In genomic region chr11:62664405-62665074, GRCh38 we compare ENCODE assay signal across 1 cellular context.
A peak's percentile ranks its signal among the peaks of the same experiment; 100 is the strongest.
TF ChIP-seq lines count a peak whose summit lies in the region.

No MANE protein-coding gene starts in this region.

TF ChIP-seq in HepG2, 621 proteins besides CTCF, POLR2A, EP300 and RAD21 (continued from another document and continues in another):
- no peak for TF ChIP-seq DMTF1 (CRISPR knock-in tag; IDR thresholded peaks at IDR 0.05)
- no peak for TF ChIP-seq NCOR1 (IDR thresholded peaks at IDR 0.05; ENCODE audit: borderline replicate concordance, low read length)
- no peak for TF ChIP-seq ZFP36L1 (CRISPR knock-in tag; IDR thresholded peaks at IDR 0.05)
- no peak; the same call in 1 of the 2 replicates for TF ChIP-seq ZNF232 (CRISPR knock-in tag; IDR thresholded peaks at IDR 0.05; ENCODE audit: borderline replicate concordance)
- TF ChIP-seq PCBP1 (IDR thresholded peaks at IDR 0.05; ENCODE audit: borderline replicate concordance, low read depth, low read length): no peak
- TF ChIP-seq ZNF577 (CRISPR knock-in tag; IDR thresholded peaks at IDR 0.05; ENCODE audit: borderline replicate concordance, low read depth): no peak
- TF ChIP-seq ZNF143 (CRISPR knock-in tag; IDR thresholded peaks at IDR 0.05): peak; percentile 52; the same call in 1 of the 2 replicates
- no peak for TF ChIP-seq ZNF674 (CRISPR knock-in tag; IDR thresholded peaks at IDR 0.05; ENCODE audit: low read depth)
- TF ChIP-seq NFE2L2 (IDR thresholded peaks at IDR 0.05; ENCODE audit: low read length): no peak
- no peak for TF ChIP-seq AFF4 (CRISPR knock-in tag; IDR thresholded peaks at IDR 0.05)
- TF ChIP-seq GABPA (IDR thresholded peaks at IDR 0.05; ENCODE audit: low read depth, low read length): no peak
- TF ChIP-seq GABPA (CRISPR knock-in tag; IDR thresholded peaks at IDR 0.05; ENCODE audit: low read depth): no peak
- peak in 1 of 2 experiments; percentile 11; a peak in 1 of 4 replicates for TF ChIP-seq HMGXB4 (CRISPR knock-in tag; IDR thresholded peaks at IDR 0.05; ENCODE audit: borderline replicate concordance in 1 of 2, low read depth in 1 of 2)
- TF ChIP-seq SYNCRIP (IDR thresholded peaks at IDR 0.05; ENCODE audit: insufficient read depth, low read depth, low read length): no peak
- peak; percentile 73 for TF ChIP-seq ZMYM3 (CRISPR knock-in tag; IDR thresholded peaks at IDR 0.05)
- TF ChIP-seq PPARG (CRISPR knock-in tag; conservative IDR thresholded peaks at IDR 0.05): no peak
- TF ChIP-seq ZSCAN20 (CRISPR knock-in tag; IDR thresholded peaks at IDR 0.05; ENCODE audit: borderline replicate concordance): peak; percentile 86; the same call in 1 of the 2 replicates
- TF ChIP-seq ZNF407 (CRISPR knock-in tag; IDR thresholded peaks at IDR 0.05; ENCODE audit: not compliant biosample characterization): no peak
- no peak for TF ChIP-seq ZNF317 (CRISPR knock-in tag; IDR thresholded peaks at IDR 0.05)
- TF ChIP-seq ZNF335 (CRISPR knock-in tag; IDR thresholded peaks at IDR 0.05): no peak
- no peak for TF ChIP-seq HOXA9 (CRISPR knock-in tag; IDR thresholded peaks at IDR 0.05; ENCODE audit: borderline replicate concordance)
- no peak for TF ChIP-seq CCAR2 (optimal IDR thresholded peaks at IDR 0.05; ENCODE audit: low read depth, low read length)
- TF ChIP-seq DNMT3B (CRISPR knock-in tag; conservative IDR thresholded peaks at IDR 0.05): no peak
- TF ChIP-seq GABPB1 (CRISPR knock-in tag; IDR thresholded peaks at IDR 0.05): no peak
- 0 out of 2 replicates have a peak, but pooled peaks have one; percentile 29 for TF ChIP-seq ZNF329 (CRISPR knock-in tag; IDR thresholded peaks at IDR 0.05; ENCODE audit: low read depth)
- TF ChIP-seq FOXC1 (CRISPR knock-in tag; IDR thresholded peaks at IDR 0.05; ENCODE audit: borderline replicate concordance): no peak
- TF ChIP-seq HCFC1 (IDR thresholded peaks at IDR 0.05; ENCODE audit: low read depth, low read length): no peak
- no peak for TF ChIP-seq ZEB1 (IDR thresholded peaks at IDR 0.05; ENCODE audit: insufficient replicate concordance, low read depth)
- 0 out of 2 replicates have a peak, but pooled peaks have one; percentile 75 for TF ChIP-seq MXD3 (CRISPR knock-in tag; IDR thresholded peaks at IDR 0.05)
- TF ChIP-seq YEATS4 (CRISPR knock-in tag; IDR thresholded peaks at IDR 0.05; ENCODE audit: borderline replicate concordance): 0 out of 2 replicates have a peak, but pooled peaks have one; percentile 37
- no peak for TF ChIP-seq TARDBP (CRISPR knock-in tag; IDR thresholded peaks at IDR 0.05)
- peak; percentile 20; the same call in 1 of the 2 replicates for TF ChIP-seq ZFP90 (CRISPR knock-in tag; IDR thresholded peaks at IDR 0.05; ENCODE audit: borderline replicate concordance)
- no peak for TF ChIP-seq SNAPC2 (CRISPR knock-in tag; IDR thresholded peaks at IDR 0.05)
- TF ChIP-seq ZNF781 (CRISPR knock-in tag; IDR thresholded peaks at IDR 0.05; ENCODE audit: borderline replicate concordance, not compliant biosample characterization): peak; percentile 24
- TF ChIP-seq ZMYM2 (CRISPR knock-in tag; IDR thresholded peaks at IDR 0.05): peak; percentile 49; the same call in 1 of the 2 replicates
- TF ChIP-seq ZNF780A (CRISPR knock-in tag; IDR thresholded peaks at IDR 0.05): no peak
- no peak for TF ChIP-seq CEBPG (CRISPR knock-in tag; IDR thresholded peaks at IDR 0.05)
- TF ChIP-seq ZSCAN21 (CRISPR knock-in tag; IDR thresholded peaks at IDR 0.05; ENCODE audit: borderline replicate concordance): no peak
- TF ChIP-seq SPEN (CRISPR knock-in tag; IDR thresholded peaks at IDR 0.05; ENCODE audit: low read depth): no peak
- no peak for TF ChIP-seq CREB3 (CRISPR knock-in tag; IDR thresholded peaks at IDR 0.05)
- no peak for TF ChIP-seq ZNF34 (CRISPR knock-in tag; IDR thresholded peaks at IDR 0.05; ENCODE audit: borderline replicate concordance)
- no peak for TF ChIP-seq ZNF746 (CRISPR knock-in tag; IDR thresholded peaks at IDR 0.05)
- TF ChIP-seq ESRRA (CRISPR knock-in tag; IDR thresholded peaks at IDR 0.05; ENCODE audit: low read depth): no peak
